ENCODE assay signal across 27 cellular contexts in the genomic region with DNA sequence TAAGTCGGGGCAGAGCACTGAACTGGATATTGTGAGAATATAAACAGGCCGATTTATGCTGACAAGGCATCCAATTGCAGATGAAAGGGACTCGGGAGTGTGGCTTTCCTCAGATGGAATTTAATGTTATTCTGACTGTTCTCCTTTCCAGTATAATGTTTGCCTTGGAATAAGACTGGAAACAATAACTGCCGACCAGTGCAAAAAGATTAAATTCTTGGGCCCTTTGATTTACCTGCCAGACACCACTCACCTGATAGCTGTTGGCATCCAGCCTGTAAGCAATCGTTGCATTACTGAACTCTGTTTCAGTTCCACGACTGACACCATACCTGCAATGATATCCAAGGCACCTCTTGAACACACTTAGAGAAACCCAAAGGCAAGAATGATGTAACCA.
"Had no signal": no experiment of that assay in that cellular context is flagged by ENCODE, and none has a peak within 500 bp of the region (broad histone marks: within the 10 kb centered on the region; RNA-seq: fewer than 3 reads in every experiment).

No MANE protein-coding gene starts in this region.

- FAIRE-seq: TTC549 had no signal

- H3K4me3 ChIP-seq: MG63, Peyer's patch had no signal

- ATAC-seq: activated CD8-positive, alpha-beta T cell treated with anti-CD3 and anti-CD28 coated beads, Interleukin-2, amount 10 ng/mL, durations not matched to agents 7 days and 5 days; activated naive CD8-positive, alpha-beta T cell treated with anti-CD3 and anti-CD28 coated beads, Interleukin-2, amount 50 U/mL, for 24 hours; PC-3; Right ventricle myocardium inferior had no signal

- H3K9me3 ChIP-seq: MG63, Peyer's patch had no signal

- H3K27me3 ChIP-seq: brain microvascular endothelial cell, MG63, Peyer's patch had no signal

- H3K27ac ChIP-seq: brain microvascular endothelial cell, Peyer's patch, RWPE1 had no signal

- DNase-seq: activated CD4-positive, alpha-beta T cell treated with anti-CD3 and anti-CD28 coated beads, Interleukin-2, amount 10 ng/mL, durations not matched to agents 7 days and 5 days; activated CD4-positive, alpha-beta T cell treated with anti-CD3 and anti-CD28 coated beads, Interleukin-2, amount 50 U/mL, for 48 hours; activated CD8-positive, alpha-beta T cell treated with anti-CD3 and anti-CD28 coated beads, Interleukin-2, amount 10 ng/mL, durations not matched to agents 7 days and 5 days; activated gamma-delta T cell; activated naive CD4-positive, alpha-beta T cell treated with Interleukin-2 at 50 U/mL for 16 hours; activated naive CD8-positive, alpha-beta T cell treated with anti-CD3 and anti-CD28 coated beads, Interleukin-2, amount 50 U/mL, for 24 hours; activated T-cell treated with anti-CD3 and anti-CD28 coated beads, Interleukin-2, amount 50 U/mL, for 24 hours; anterior cingulate cortex; brain microvascular endothelial cell; Kasumi-1; MG63; NCI-H1048; NCI-H1105 treated with DMSO at 0.1 percent for 48 hours; NCI-H1436; NCI-H1694; NCI-H1930; NCI-H2081 treated with DMSO at 0.1 percent for 48 hours; NCI-H226; NCI-H510A; NCI-H526; NCI-H748 treated with DMSO at 0.1 percent for 48 hours; NK-92 treated with Interleukin-12 subunit alpha and Interleukin-12 subunit beta, amount 100 ng/mL, for 24 hours; PC-3; Peyer's patch had no signal
